In genomic region chr22:28831140-28832072, GRCh38 we compare ENCODE assay signal across 19 cellular contexts.
"Had no signal": no experiment of that assay in that cellular context is flagged by ENCODE, and none has a peak within 500 bp of the region (broad histone marks: within the 10 kb centered on the region; RNA-seq: fewer than 3 reads in every experiment).

No MANE protein-coding gene starts in this region.

- H3K9me3 Mint-ChIP-seq: nephron; T-helper 1 cell treated with Interleukin-12 subunit alpha and Interleukin-12 subunit beta and Interleukin-4 antibody, amounts not matched to agents 30 μg/mL and 1 μg/mL, for 36 hours had no signal

- H3K36me3 ChIP-seq: lower lobe of right lung, right atrium auricular region, upper lobe of left lung had no signal

- H3K4me3 Mint-ChIP-seq: nephron; T-helper 1 cell treated with Interleukin-12 subunit alpha and Interleukin-12 subunit beta and Interleukin-4 antibody, amounts not matched to agents 30 μg/mL and 1 μg/mL, for 36 hours had no signal

- H3K27ac ChIP-seq: dorsolateral prefrontal cortex, lower lobe of right lung, right atrium auricular region, testis, VCaP had no signal

- H3K9me3 ChIP-seq: lower lobe of right lung, right atrium auricular region, testis, upper lobe of left lung had no signal

- H3K27me3 ChIP-seq: dorsolateral prefrontal cortex, right atrium auricular region, testis, upper lobe of left lung had no signal

- H3K27ac Mint-ChIP-seq: progenitor cell of endocrine pancreas; T-helper 1 cell treated with Interleukin-12 subunit alpha and Interleukin-12 subunit beta and Interleukin-4 antibody, amounts not matched to agents 30 μg/mL and 1 μg/mL, for 36 hours had no signal

- H3K4me3 ChIP-seq: dorsolateral prefrontal cortex, lower lobe of right lung, right atrium auricular region, testis, upper lobe of left lung had no signal

- DNase-seq: activated CD4-positive, alpha-beta T cell treated with anti-CD3 and anti-CD28 coated beads for 1 hour; activated CD8-positive, alpha-beta memory T cell treated with anti-CD3 and anti-CD28 coated beads for 24 hours; activated CD8-positive, alpha-beta memory T cell treated with anti-CD3 and anti-CD28 coated beads, Interleukin-2, amount 50 U/mL, for 48 hours; activated effector memory CD4-positive, alpha-beta T cell treated with Interleukin-2 at 50 U/mL for 16 hours; activated naive CD4-positive, alpha-beta T cell treated with anti-CD3 and anti-CD28 coated beads, Interleukin-2, amount 50 U/mL, for 16 hours; activated T-cell treated with anti-CD3 and anti-CD28 coated beads, Interleukin-2, amount 50 U/mL, for 48 hours; dorsolateral prefrontal cortex; foreskin melanocyte; glutamatergic neuron; hippocampal formation; left colon; lower lobe of right lung; testis; upper lobe of left lung had no signal
